ENCODE assay signal across 27 cellular contexts in the genomic region with DNA sequence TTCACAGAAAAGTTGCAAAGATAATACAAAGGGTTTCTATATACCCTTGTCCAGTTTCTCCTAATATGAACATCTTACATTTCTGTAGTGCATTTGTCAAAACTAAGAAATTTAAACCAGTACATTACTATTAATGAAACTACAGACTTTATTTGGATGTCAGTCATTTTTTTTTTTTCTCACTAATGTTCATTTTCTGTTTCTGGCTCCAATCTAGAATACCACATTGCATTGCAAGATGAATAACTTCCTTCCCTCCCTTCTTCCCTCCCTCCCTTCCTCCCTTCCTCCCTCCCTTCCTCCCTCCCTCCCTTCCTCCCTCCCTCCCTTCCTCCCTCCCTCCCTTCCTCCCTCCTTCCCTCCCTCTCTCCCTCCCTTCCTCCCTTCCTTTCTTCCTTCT.
"Had no signal": no experiment of that assay in that cellular context is flagged by ENCODE, and none has a peak within 500 bp of the region (broad histone marks: within the 10 kb centered on the region; RNA-seq: fewer than 3 reads in every experiment).

No MANE protein-coding gene starts in this region.

- H3K4me1 ChIP-seq: colonic mucosa, esophagus muscularis mucosa, esophagus squamous epithelium, foreskin keratinocyte, gastrocnemius medialis, gastroesophageal sphincter, heart left ventricle, heart right ventricle had no signal

- H3K9me3 ChIP-seq: colonic mucosa, esophagus muscularis mucosa, esophagus squamous epithelium, gastrocnemius medialis, gastroesophageal sphincter, heart left ventricle, heart right ventricle had no signal

- ATAC-seq: effector memory CD8-positive, alpha-beta T cell; esophagus mucosa; foreskin keratinocyte; gastrocnemius medialis; gastroesophageal sphincter; heart left ventricle; heart right ventricle had no signal

- H3K27ac ChIP-seq: colonic mucosa, coronary artery, dorsolateral prefrontal cortex, epithelial cell of prostate, esophagus muscularis mucosa, esophagus squamous epithelium, foreskin keratinocyte, gastrocnemius medialis, gastroesophageal sphincter, heart left ventricle, heart right ventricle had no signal

- FAIRE-seq: colon, endometrium, endothelial cell of umbilical vein had no signal

- DNase-seq: colonic mucosa; cortex of kidney; dermis blood vessel endothelial cell; dorsolateral prefrontal cortex; effector CD4-positive, alpha-beta T cell; effector CD8-positive, alpha-beta T cell; effector memory CD4-positive, alpha-beta T cell; effector memory CD8-positive, alpha-beta T cell; endodermal cell; erythroblast; esophagus squamous epithelium; foreskin fibroblast; foreskin keratinocyte; foreskin melanocyte; gastrocnemius medialis; glutamatergic neuron; head of caudate nucleus; heart left ventricle; heart right ventricle had no signal

- H3K4me3 ChIP-seq: colonic mucosa, coronary artery, dorsolateral prefrontal cortex, esophagus muscularis mucosa, esophagus squamous epithelium, gastrocnemius medialis, gastroesophageal sphincter, heart left ventricle, heart right ventricle had no signal

- H3K27me3 ChIP-seq: colonic mucosa, esophagus muscularis mucosa, esophagus squamous epithelium, foreskin keratinocyte, gastrocnemius medialis, gastroesophageal sphincter, heart left ventricle, heart right ventricle had no signal

- H3K36me3 ChIP-seq: colonic mucosa, esophagus muscularis mucosa, esophagus squamous epithelium, gastrocnemius medialis, gastroesophageal sphincter, heart left ventricle, heart right ventricle had no signal
